12 cellular contexts compared by ENCODE assay signal in the genomic region with DNA sequence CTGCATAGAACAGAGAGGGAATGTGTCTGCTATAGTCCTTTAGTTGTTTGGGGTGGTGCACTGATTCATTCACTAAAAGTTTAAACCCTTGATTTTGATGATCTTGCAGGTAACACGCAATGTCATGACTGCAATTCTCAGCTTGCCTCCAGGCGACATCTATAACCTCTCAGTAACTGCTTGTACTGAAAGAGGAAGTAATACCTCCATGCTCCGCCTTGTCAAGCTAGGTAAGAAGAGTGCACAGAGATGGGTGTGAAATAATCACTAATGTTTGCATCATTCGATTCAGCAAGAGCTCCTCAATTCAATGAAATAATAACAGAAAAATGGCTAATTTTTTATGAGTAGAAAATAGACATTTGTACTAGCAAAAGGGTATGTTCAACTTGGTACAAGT.
DNase-seq lines count a peak whose midpoint lies in the region; ATAC-seq and TF ChIP-seq lines count a peak whose summit lies in the region.
"Had no signal": no experiment of that assay in that cellular context is flagged by ENCODE, and none has a peak within 500 bp of the region (broad histone marks: within the 10 kb centered on the region; RNA-seq: fewer than 3 reads in every experiment).

No MANE protein-coding gene starts in this region.

- TF ChIP-seq POLR2A in stomach (IDR thresholded peaks at IDR 0.05): no peak

- TF ChIP-seq CTCF in GM12872 (IDR thresholded peaks at IDR 0.05; ENCODE audit: insufficient read depth, low read depth, low read length) (peak; percentile 44; the same call in 1 of the 3 replicates), OCI-LY7 (conservative IDR thresholded peaks at IDR 0.05; ENCODE audit: low read length) (0 out of 2 replicates have a peak, but pooled peaks have one; percentile 38), stomach (IDR thresholded peaks at IDR 0.05) (no peak)

- DNase-seq in OCI-LY7 (ENCODE audit: low spot score) (peak; percentile 88), stomach (no peak), NCI-H1417 (lab: John Stamatoyannopoulos, UW) (no peak), substantia nigra (lab: John Stamatoyannopoulos, UW) (no peak), aorta (no peak)
- DNase-seq: IMR-90, SJCRH30 had no signal

- no peaks in the 10 kb centered on the region for H4K20me1 ChIP-seq in OCI-LY7 (ENCODE audit: insufficient read depth, low read length)

- H3K27me3 ChIP-seq in stomach (peaks cover 0 to 6% (median 0%) of the 10 kb centered on the region in 3 donors), aorta (ENCODE audit: control insufficient read depth in 1 of 2, insufficient read depth in 2 of 2, low read length in 1 of 2) (no peaks in the 10 kb centered on the region)
- H3K27me3 ChIP-seq: SJCRH30 had no signal

- H3K9me3 ChIP-seq in OCI-LY7 (ENCODE audit: low read length) (peaks cover 5% of the 10 kb centered on the region; the same call in 1 of the 2 replicates), stomach (peaks cover 0 to 10% (median 5%) of the 10 kb centered on the region in 4 donors), aorta (ENCODE audit: control insufficient read depth, low read length) (no peaks in the 10 kb centered on the region)
- H3K9me3 ChIP-seq: neutrophil, SJCRH30 had no signal

- no peaks in the 10 kb centered on the region for H3K36me3 ChIP-seq in OCI-LY7 (ENCODE audit: insufficient read depth, low read length)
- no peaks in the 10 kb centered on the region for H3K36me3 ChIP-seq in stomach
- no peaks in the 10 kb centered on the region for H3K36me3 ChIP-seq in aorta (ENCODE audit: control insufficient read depth in 1 of 2, insufficient read depth in 2 of 2, low read length in 1 of 2)
- H3K36me3 ChIP-seq: neutrophil, SJCRH30 had no signal

- peaks cover 15% of the 10 kb centered on the region for H3K4me1 ChIP-seq in OCI-LY7 (ENCODE audit: insufficient read depth, low read length, poor library complexity, severe bottlenecking)
- peaks cover 0 to 13% (median 3%) of the 10 kb centered on the region in 4 donors for H3K4me1 ChIP-seq in stomach
- no peaks in the 10 kb centered on the region for H3K4me1 ChIP-seq in aorta (ENCODE audit: control insufficient read depth in 1 of 2, insufficient read depth in 2 of 2, low read length in 2 of 2)
- H3K4me1 ChIP-seq: SJCRH30 had no signal

- BruUV-seq in OCI-LY7 (replicated peaks; lab: Mats Ljungman, UMichigan): no TSS peak

- CTCF ChIA-PET in OCI-LY7 (lab: Charles Lee; ENCODE audit: unreplicated experiment): interaction anchor here (2.1 kb wide), 1 partner anchor 59 kb away, joined by 7 read pairs; no protein-coding TSS in a partner anchor

- POLR2A ChIA-PET in OCI-LY7 (lab: Charles Lee): interaction anchor here (0.6 to 1.8 kb wide), 10 partner anchors 10 to 751 kb away, joined by 3 to 5 read pairs (median 3); no protein-coding TSS in a partner anchor

- H3K4me3 ChIP-seq in OCI-LY7 (ENCODE audit: low read depth, low read length, poor library complexity, severe bottlenecking) (no peak overlapping the region), stomach (no peak overlapping the region), aorta (ENCODE audit: low read length in 2 of 2) (no peak overlapping the region)
- H3K4me3 ChIP-seq: SJCRH30 had no signal

- ATAC-seq in GM19463 (IDR thresholded peaks at IDR 0.05; ENCODE audit: unreplicated experiment): peak; percentile 97
- ATAC-seq in HG03095 (IDR thresholded peaks at IDR 0.05; ENCODE audit: unreplicated experiment): peak; percentile 99
- ATAC-seq in aorta (ENCODE audit: low FRiP score): no peak

- no peaks in the 10 kb centered on the region for H3K9me2 ChIP-seq in OCI-LY7 (ENCODE audit: insufficient read depth, low read length)

- WGBS in stomach, 5 donors: 61 to 86% (median 71%) methylated on average over 4 of the region's 4 CpGs
- 84 to 87% methylated on average over 4 of the region's 4 CpGs for WGBS in aorta, 2 donors

- H2AFZ ChIP-seq in OCI-LY7 (ENCODE audit: low read length): peak overlapping the region; percentile 90; the same call in 1 of the 2 replicates

- H3K4me2 ChIP-seq in OCI-LY7 (ENCODE audit: low read length): peak overlapping the region; percentile 59

- TF ChIP-seq EP300 in stomach (IDR thresholded peaks at IDR 0.05): no peak

- H3K27ac ChIP-seq in OCI-LY7 (ENCODE audit: low read depth, low read length, poor library complexity, severe bottlenecking): no peak overlapping the region
- H3K27ac ChIP-seq in stomach: no peak overlapping the region
- no peak overlapping the region for H3K27ac ChIP-seq in substantia nigra (ENCODE audit: low read depth, low read length, poor library complexity, severe bottlenecking)
- H3K27ac ChIP-seq in aorta (ENCODE audit: low read depth in 1 of 2, low read length in 2 of 2): no peak overlapping the region
- H3K27ac ChIP-seq: C4-2B, neutrophil, SJCRH30 had no signal

- no peaks in the 10 kb centered on the region for H3K79me2 ChIP-seq in OCI-LY7 (ENCODE audit: insufficient read depth, low read depth, low read length)

- intact Hi-C loops in OCI-LY7 (cut with micrococcal nuclease; ENCODE audit: unreplicated experiment) (loop anchor here (10.0 kb wide), 3 partner anchors 371 to 801 kb away; a partner anchor contains a TSS), stomach (cut with DNase I; ENCODE audit: low total_unique reads) (no loop called here), aorta (cut with DNase I) (loop anchor here (10.0 kb wide), 4 partner anchors 381 to 801 kb away; a partner anchor contains a TSS)

Comparison
In these comparisons a context has a peak if more than half of its experiments do, and no peak if none do; other contexts are left out.
1. CTCF ChIP-seq: peak in GM12872 (single experiment) and OCI-LY7 (single experiment); none in stomach (0 of 7).